In the genomic region with DNA sequence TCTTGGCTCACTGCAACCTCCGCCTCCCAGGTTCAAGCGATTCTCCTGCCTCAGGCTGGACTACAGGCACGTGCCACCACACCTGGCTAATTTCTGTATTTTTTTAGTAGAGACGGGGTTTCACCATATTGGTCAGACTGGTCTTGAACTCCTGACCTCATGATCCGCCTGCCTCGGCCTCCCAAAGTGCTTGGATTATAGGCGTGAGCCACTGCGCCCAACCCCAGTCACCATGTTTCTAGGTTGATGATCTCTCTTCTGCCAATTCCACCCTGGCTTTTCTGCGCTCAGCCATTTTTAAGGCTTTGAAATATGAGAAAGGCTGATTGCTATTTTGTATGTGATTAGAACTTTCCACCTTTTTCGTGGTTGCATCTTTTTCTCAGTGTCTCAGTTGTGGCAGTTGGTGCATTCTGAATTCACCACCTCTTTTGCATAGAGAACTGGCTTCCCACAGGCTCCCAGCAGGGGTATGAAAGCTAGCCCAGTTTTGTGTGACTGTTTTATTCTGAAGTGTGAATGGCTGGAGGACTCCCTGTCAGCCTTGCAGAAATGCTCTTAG, we compare ENCODE assay signal across 1 cellular context.
A peak's percentile ranks its signal among the peaks of the same experiment; 100 is the strongest.
TF ChIP-seq lines count a peak whose summit lies in the region.

No MANE protein-coding gene starts in this region.

TF ChIP-seq in GM12878, 131 proteins besides CTCF, POLR2A, EP300 and RAD21 (continued from another document and continues in another):
- TF ChIP-seq, protein P1, sequence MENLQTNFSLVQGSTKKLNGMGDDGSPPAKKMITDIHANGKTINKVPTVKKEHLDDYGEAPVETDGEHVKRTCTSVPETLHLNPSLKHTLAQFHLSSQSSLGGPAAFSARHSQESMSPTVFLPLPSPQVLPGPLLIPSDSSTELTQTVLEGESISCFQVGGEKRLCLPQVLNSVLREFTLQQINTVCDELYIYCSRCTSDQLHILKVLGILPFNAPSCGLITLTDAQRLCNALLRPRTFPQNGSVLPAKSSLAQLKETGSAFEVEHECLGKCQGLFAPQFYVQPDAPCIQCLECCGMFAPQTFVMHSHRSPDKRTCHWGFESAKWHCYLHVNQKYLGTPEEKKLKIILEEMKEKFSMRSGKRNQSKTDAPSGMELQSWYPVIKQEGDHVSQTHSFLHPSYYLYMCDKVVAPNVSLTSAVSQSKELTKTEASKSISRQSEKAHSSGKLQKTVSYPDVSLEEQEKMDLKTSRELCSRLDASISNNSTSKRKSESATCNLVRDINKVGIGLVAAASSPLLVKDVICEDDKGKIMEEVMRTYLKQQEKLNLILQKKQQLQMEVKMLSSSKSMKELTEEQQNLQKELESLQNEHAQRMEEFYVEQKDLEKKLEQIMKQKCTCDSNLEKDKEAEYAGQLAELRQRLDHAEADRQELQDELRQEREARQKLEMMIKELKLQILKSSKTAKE (IDR thresholded peaks at IDR 0.05; ENCODE audit: low read depth, poor library complexity, severe bottlenecking) = peak; percentile 96
- TF ChIP-seq PAX5 (IDR thresholded peaks at IDR 0.05; ENCODE audit: borderline replicate concordance, low read depth, low read length) (no peak), IKZF2 (IDR thresholded peaks at IDR 0.05) (peak; percentile 79 to 87; a peak in 3 of 4 replicates), SMARCA5 (IDR thresholded peaks at IDR 0.05) (no peak), LARP7 (IDR thresholded peaks at IDR 0.05) (no peak), FOXM1 (IDR thresholded peaks at IDR 0.05; ENCODE audit: low read depth, low read length) (peak; percentile 44; the same call in 1 of the 2 replicates), ZNF384 (IDR thresholded peaks at IDR 0.05; ENCODE audit: borderline replicate concordance, low read depth, low read length) (no peak; the same call in 1 of the 2 replicates), SREBF2 (IDR thresholded peaks at IDR 0.05; ENCODE audit: low read length) (no peak), TCF12 (IDR thresholded peaks at IDR 0.05; ENCODE audit: low read depth, low read length) (no peak), IRF4 (IDR thresholded peaks at IDR 0.05; ENCODE audit: low read depth, low read length) (no peak; the same call in 1 of the 2 replicates), EED (IDR thresholded peaks at IDR 0.05; ENCODE audit: low read depth) (peak; percentile 54), HDGF (IDR thresholded peaks at IDR 0.05) (0 out of 2 replicates have a peak, but pooled peaks have one; percentile 22), NFXL1 (IDR thresholded peaks at IDR 0.05; ENCODE audit: borderline replicate concordance) (no peak), BRCA1 (IDR thresholded peaks at IDR 0.05; ENCODE audit: low read depth, low read length) (no peak), RCOR1 (conservative IDR thresholded peaks at IDR 0.05; ENCODE audit: low read depth, low read length) (no peak), ZNF207 (IDR thresholded peaks at IDR 0.05; ENCODE audit: borderline replicate concordance) (no peak), TCF3 (IDR thresholded peaks at IDR 0.05; ENCODE audit: borderline replicate concordance, insufficient read depth, low read depth, low read length) (no peak), SUPT20H (IDR thresholded peaks at IDR 0.05; ENCODE audit: borderline replicate concordance, control insufficient read depth, low read depth, low read length) (no peak), ZNF274 (IDR thresholded peaks at IDR 0.05; ENCODE audit: insufficient read depth, insufficient read length) (no peak), ZZZ3 (IDR thresholded peaks at IDR 0.05; ENCODE audit: control insufficient read depth, insufficient read length, low read depth) (no peak), IKZF1 (conservative IDR thresholded peaks at IDR 0.05) (peak; percentile 83), HDAC2 (IDR thresholded peaks at IDR 0.05) (no peak), JUNB (IDR thresholded peaks at IDR 0.05) (peak; percentile 12; the same call in 1 of the 2 replicates), TCF7 (IDR thresholded peaks at IDR 0.05; ENCODE audit: borderline replicate concordance) (no peak), NR2F1 (conservative IDR thresholded peaks at IDR 0.05) (peak; percentile 99), ZBED1 (IDR thresholded peaks at IDR 0.05; ENCODE audit: borderline replicate concordance) (no peak), FOS (IDR thresholded peaks at IDR 0.05; ENCODE audit: borderline replicate concordance, extremely low read depth, insufficient read length) (no peak), BCL11A (IDR thresholded peaks at IDR 0.05; ENCODE audit: low read depth, low read length) (no peak), RELA (IDR thresholded peaks at IDR 0.05; ENCODE audit: borderline replicate concordance, partially characterized antibody) (no peak), DPF2 (IDR thresholded peaks at IDR 0.05) (peak; percentile 87), NR2C2 (IDR thresholded peaks at IDR 0.05; ENCODE audit: borderline replicate concordance, control insufficient read depth, insufficient read length, low read depth) (no peak), NFYA (IDR thresholded peaks at IDR 0.05; ENCODE audit: borderline replicate concordance, low read depth, low read length) (no peak), SIX5 (IDR thresholded peaks at IDR 0.05; ENCODE audit: low read depth, low read length, severe bottlenecking) (no peak)
- TF ChIP-seq, protein P2, sequence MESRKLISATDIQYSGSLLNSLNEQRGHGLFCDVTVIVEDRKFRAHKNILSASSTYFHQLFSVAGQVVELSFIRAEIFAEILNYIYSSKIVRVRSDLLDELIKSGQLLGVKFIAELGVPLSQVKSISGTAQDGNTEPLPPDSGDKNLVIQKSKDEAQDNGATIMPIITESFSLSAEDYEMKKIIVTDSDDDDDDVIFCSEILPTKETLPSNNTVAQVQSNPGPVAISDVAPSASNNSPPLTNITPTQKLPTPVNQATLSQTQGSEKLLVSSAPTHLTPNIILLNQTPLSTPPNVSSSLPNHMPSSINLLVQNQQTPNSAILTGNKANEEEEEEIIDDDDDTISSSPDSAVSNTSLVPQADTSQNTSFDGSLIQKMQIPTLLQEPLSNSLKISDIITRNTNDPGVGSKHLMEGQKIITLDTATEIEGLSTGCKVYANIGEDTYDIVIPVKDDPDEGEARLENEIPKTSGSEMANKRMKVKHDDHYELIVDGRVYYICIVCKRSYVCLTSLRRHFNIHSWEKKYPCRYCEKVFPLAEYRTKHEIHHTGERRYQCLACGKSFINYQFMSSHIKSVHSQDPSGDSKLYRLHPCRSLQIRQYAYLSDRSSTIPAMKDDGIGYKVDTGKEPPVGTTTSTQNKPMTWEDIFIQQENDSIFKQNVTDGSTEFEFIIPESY (IDR thresholded peaks at IDR 0.05) = no peak
- TF ChIP-seq, protein P3, sequence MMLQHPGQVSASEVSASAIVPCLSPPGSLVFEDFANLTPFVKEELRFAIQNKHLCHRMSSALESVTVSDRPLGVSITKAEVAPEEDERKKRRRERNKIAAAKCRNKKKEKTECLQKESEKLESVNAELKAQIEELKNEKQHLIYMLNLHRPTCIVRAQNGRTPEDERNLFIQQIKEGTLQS (IDR thresholded peaks at IDR 0.05; ENCODE audit: borderline replicate concordance, extremely low read depth, low read depth, low read length) = no peak
- TF ChIP-seq, protein P4, sequence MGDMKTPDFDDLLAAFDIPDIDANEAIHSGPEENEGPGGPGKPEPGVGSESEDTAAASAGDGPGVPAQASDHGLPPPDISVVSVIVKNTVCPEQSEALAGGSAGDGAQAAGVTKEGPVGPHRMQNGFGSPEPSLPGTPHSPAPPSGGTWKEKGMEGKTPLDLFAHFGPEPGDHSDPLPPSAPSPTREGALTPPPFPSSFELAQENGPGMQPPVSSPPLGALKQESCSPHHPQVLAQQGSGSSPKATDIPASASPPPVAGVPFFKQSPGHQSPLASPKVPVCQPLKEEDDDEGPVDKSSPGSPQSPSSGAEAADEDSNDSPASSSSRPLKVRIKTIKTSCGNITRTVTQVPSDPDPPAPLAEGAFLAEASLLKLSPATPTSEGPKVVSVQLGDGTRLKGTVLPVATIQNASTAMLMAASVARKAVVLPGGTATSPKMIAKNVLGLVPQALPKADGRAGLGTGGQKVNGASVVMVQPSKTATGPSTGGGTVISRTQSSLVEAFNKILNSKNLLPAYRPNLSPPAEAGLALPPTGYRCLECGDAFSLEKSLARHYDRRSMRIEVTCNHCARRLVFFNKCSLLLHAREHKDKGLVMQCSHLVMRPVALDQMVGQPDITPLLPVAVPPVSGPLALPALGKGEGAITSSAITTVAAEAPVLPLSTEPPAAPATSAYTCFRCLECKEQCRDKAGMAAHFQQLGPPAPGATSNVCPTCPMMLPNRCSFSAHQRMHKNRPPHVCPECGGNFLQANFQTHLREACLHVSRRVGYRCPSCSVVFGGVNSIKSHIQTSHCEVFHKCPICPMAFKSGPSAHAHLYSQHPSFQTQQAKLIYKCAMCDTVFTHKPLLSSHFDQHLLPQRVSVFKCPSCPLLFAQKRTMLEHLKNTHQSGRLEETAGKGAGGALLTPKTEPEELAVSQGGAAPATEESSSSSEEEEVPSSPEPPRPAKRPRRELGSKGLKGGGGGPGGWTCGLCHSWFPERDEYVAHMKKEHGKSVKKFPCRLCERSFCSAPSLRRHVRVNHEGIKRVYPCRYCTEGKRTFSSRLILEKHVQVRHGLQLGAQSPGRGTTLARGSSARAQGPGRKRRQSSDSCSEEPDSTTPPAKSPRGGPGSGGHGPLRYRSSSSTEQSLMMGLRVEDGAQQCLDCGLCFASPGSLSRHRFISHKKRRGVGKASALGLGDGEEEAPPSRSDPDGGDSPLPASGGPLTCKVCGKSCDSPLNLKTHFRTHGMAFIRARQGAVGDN (IDR thresholded peaks at IDR 0.05) = no peak
- TF ChIP-seq, protein P5, sequence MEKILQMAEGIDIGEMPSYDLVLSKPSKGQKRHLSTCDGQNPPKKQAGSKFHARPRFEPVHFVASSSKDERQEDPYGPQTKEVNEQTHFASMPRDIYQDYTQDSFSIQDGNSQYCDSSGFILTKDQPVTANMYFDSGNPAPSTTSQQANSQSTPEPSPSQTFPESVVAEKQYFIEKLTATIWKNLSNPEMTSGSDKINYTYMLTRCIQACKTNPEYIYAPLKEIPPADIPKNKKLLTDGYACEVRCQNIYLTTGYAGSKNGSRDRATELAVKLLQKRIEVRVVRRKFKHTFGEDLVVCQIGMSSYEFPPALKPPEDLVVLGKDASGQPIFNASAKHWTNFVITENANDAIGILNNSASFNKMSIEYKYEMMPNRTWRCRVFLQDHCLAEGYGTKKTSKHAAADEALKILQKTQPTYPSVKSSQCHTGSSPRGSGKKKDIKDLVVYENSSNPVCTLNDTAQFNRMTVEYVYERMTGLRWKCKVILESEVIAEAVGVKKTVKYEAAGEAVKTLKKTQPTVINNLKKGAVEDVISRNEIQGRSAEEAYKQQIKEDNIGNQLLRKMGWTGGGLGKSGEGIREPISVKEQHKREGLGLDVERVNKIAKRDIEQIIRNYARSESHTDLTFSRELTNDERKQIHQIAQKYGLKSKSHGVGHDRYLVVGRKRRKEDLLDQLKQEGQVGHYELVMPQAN (conservative IDR thresholded peaks at IDR 0.05) = no peak; the same call in 1 of the 2 replicates
- TF ChIP-seq, protein P6, sequence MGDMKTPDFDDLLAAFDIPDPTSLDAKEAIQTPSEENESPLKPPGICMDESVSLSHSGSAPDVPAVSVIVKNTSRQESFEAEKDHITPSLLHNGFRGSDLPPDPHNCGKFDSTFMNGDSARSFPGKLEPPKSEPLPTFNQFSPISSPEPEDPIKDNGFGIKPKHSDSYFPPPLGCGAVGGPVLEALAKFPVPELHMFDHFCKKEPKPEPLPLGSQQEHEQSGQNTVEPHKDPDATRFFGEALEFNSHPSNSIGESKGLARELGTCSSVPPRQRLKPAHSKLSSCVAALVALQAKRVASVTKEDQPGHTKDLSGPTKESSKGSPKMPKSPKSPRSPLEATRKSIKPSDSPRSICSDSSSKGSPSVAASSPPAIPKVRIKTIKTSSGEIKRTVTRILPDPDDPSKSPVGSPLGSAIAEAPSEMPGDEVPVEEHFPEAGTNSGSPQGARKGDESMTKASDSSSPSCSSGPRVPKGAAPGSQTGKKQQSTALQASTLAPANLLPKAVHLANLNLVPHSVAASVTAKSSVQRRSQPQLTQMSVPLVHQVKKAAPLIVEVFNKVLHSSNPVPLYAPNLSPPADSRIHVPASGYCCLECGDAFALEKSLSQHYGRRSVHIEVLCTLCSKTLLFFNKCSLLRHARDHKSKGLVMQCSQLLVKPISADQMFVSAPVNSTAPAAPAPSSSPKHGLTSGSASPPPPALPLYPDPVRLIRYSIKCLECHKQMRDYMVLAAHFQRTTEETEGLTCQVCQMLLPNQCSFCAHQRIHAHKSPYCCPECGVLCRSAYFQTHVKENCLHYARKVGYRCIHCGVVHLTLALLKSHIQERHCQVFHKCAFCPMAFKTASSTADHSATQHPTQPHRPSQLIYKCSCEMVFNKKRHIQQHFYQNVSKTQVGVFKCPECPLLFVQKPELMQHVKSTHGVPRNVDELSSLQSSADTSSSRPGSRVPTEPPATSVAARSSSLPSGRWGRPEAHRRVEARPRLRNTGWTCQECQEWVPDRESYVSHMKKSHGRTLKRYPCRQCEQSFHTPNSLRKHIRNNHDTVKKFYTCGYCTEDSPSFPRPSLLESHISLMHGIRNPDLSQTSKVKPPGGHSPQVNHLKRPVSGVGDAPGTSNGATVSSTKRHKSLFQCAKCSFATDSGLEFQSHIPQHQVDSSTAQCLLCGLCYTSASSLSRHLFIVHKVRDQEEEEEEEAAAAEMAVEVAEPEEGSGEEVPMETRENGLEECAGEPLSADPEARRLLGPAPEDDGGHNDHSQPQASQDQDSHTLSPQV (IDR thresholded peaks at IDR 0.05) = no peak
- TF ChIP-seq, protein P7, sequence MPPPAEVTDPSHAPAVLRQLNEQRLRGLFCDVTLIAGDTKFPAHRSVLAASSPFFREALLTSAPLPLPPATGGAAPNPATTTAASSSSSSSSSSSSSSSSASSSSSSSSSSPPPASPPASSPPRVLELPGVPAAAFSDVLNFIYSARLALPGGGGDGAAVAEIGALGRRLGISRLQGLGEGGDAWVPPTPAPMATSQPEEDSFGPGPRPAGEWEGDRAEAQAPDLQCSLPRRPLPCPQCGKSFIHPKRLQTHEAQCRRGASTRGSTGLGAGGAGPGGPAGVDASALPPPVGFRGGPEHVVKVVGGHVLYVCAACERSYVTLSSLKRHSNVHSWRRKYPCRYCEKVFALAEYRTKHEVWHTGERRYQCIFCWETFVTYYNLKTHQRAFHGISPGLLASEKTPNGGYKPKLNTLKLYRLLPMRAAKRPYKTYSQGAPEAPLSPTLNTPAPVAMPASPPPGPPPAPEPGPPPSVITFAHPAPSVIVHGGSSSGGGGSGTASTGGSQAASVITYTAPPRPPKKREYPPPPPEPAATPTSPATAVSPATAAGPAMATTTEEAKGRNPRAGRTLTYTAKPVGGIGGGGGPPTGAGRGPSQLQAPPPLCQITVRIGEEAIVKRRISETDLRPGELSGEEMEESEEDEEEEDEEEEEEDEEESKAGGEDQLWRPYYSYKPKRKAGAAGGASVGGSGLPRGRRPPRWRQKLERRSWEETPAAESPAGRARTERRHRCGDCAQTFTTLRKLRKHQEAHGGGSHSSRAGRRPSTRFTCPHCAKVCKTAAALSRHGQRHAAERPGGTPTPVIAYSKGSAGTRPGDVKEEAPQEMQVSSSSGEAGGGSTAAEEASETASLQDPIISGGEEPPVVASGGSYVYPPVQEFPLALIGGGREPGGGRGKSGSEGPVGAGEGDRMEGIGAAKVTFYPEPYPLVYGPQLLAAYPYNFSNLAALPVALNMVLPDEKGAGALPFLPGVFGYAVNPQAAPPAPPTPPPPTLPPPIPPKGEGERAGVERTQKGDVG (CRISPR knock-in tag; IDR thresholded peaks at IDR 0.05) = no peak
- TF ChIP-seq, protein P8, sequence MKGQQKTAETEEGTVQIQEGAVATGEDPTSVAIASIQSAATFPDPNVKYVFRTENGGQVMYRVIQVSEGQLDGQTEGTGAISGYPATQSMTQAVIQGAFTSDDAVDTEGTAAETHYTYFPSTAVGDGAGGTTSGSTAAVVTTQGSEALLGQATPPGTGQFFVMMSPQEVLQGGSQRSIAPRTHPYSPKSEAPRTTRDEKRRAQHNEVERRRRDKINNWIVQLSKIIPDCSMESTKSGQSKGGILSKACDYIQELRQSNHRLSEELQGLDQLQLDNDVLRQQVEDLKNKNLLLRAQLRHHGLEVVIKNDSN (IDR thresholded peaks at IDR 0.05; ENCODE audit: borderline replicate concordance, extremely low read length, insufficient read depth, low read depth, low read length) = no peak
